1 cellular context compared by ENCODE assay signal in the genomic region with DNA sequence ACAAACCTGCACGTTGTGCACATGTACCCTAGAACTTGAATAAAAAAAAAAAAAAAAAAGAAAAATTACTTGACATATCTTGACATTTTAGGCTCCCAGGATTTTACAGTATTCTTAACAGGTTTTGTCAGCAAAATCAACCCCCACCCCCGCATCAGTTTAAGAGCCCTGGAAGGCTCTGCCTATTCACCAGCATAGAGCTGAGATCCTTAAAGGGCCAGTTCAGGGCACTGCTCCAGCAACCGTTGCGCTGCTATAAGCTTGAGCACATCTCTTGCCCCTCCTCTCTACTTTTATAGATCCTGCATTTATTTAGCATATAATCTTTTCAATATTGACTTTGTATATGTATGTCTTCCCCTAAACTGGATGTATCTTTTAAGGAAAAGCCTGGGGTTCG.
TF ChIP-seq lines count a peak whose summit lies in the region.

No MANE protein-coding gene starts in this region.

TF ChIP-seq in GM23338, 12 proteins besides CTCF, POLR2A, EP300 and RAD21:
- no peak for TF ChIP-seq REST (IDR thresholded peaks at IDR 0.05; ENCODE audit: unreplicated experiment)
- no peak for TF ChIP-seq STAT1 (IDR thresholded peaks at IDR 0.05; ENCODE audit: unreplicated experiment)
- TF ChIP-seq EZH2phosphoT487 (IDR thresholded peaks at IDR 0.05; ENCODE audit: unreplicated experiment) = no peak
- no peak for TF ChIP-seq NANOG (IDR thresholded peaks at IDR 0.05; ENCODE audit: borderline replicate concordance)
- TF ChIP-seq CREB1 (CRISPR knock-in tag; IDR thresholded peaks at IDR 0.05; ENCODE audit: low read depth) = no peak
- TF ChIP-seq POLR2AphosphoS5 (IDR thresholded peaks at IDR 0.05; ENCODE audit: low read depth) = no peak
- no peak for TF ChIP-seq ETS1 (IDR thresholded peaks at IDR 0.05)
- TF ChIP-seq ZNF331 (CRISPR knock-in tag; IDR thresholded peaks at IDR 0.05; ENCODE audit: low read depth) = no peak
- TF ChIP-seq JUNB (IDR thresholded peaks at IDR 0.05; ENCODE audit: unreplicated experiment) = no peak
- TF ChIP-seq, protein P1, sequence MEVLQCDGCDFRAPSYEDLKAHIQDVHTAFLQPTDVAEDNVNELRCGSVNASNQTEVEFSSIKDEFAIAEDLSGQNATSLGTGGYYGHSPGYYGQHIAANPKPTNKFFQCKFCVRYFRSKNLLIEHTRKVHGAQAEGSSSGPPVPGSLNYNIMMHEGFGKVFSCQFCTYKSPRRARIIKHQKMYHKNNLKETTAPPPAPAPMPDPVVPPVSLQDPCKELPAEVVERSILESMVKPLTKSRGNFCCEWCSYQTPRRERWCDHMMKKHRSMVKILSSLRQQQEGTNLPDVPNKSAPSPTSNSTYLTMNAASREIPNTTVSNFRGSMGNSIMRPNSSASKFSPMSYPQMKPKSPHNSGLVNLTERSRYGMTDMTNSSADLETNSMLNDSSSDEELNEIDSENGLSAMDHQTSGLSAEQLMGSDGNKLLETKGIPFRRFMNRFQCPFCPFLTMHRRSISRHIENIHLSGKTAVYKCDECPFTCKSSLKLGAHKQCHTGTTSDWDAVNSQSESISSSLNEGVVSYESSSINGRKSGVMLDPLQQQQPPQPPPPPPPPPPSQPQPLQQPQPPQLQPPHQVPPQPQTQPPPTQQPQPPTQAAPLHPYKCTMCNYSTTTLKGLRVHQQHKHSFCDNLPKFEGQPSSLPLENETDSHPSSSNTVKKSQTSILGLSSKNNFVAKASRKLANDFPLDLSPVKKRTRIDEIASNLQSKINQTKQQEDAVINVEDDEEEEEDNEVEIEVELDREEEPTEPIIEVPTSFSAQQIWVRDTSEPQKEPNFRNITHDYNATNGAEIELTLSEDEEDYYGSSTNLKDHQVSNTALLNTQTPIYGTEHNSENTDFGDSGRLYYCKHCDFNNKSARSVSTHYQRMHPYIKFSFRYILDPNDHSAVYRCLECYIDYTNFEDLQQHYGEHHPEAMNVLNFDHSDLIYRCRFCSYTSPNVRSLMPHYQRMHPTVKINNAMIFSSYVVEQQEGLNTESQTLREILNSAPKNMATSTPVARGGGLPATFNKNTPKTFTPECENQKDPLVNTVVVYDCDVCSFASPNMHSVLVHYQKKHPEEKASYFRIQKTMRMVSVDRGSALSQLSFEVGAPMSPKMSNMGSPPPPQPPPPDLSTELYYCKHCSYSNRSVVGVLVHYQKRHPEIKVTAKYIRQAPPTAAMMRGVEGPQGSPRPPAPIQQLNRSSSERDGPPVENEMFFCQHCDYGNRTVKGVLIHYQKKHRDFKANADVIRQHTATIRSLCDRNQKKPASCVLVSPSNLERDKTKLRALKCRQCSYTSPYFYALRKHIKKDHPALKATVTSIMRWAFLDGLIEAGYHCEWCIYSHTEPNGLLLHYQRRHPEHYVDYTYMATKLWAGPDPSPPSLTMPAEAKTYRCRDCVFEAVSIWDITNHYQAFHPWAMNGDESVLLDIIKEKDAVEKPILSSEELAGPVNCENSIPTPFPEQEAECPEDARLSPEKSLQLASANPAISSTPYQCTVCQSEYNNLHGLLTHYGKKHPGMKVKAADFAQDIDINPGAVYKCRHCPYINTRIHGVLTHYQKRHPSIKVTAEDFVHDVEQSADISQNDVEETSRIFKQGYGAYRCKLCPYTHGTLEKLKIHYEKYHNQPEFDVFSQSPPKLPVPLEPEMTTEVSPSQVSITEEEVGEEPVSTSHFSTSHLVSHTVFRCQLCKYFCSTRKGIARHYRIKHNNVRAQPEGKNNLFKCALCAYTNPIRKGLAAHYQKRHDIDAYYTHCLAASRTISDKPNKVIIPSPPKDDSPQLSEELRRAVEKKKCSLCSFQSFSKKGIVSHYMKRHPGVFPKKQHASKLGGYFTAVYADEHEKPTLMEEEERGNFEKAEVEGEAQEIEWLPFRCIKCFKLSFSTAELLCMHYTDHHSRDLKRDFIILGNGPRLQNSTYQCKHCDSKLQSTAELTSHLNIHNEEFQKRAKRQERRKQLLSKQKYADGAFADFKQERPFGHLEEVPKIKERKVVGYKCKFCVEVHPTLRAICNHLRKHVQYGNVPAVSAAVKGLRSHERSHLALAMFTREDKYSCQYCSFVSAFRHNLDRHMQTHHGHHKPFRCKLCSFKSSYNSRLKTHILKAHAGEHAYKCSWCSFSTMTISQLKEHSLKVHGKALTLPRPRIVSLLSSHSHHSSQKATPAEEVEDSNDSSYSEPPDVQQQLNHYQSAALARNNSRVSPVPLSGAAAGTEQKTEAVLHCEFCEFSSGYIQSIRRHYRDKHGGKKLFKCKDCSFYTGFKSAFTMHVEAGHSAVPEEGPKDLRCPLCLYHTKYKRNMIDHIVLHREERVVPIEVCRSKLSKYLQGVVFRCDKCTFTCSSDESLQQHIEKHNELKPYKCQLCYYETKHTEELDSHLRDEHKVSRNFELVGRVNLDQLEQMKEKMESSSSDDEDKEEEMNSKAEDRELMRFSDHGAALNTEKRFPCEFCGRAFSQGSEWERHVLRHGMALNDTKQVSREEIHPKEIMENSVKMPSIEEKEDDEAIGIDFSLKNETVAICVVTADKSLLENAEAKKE (CRISPR knock-in tag; IDR thresholded peaks at IDR 0.05) = no peak
- no peak for TF ChIP-seq ZNF114 (CRISPR knock-in tag; IDR thresholded peaks at IDR 0.05)
- no peak for TF ChIP-seq EZH2 (IDR thresholded peaks at IDR 0.05; ENCODE audit: low read depth, unreplicated experiment)
